ENCODE assay signal across 8 cellular contexts in genomic region chr3:14177580-14178246, GRCh38. TPM values are rescaled to one million over a fixed set of nuclear protein-coding genes. Genes with fewer than 3 reads are reported as not detected.
DNase-seq lines count a peak whose midpoint lies in the region; ATAC-seq and TF ChIP-seq lines count a peak whose summit lies in the region.

No MANE protein-coding gene starts in this region.

- TF ChIP-seq CTCF in MM.1S (IDR thresholded peaks at IDR 0.05; ENCODE audit: low read length) (no peak), tibial artery (IDR thresholded peaks at IDR 0.05) (no peak)

- H2AFZ ChIP-seq in MM.1S (ENCODE audit: low read length): peak overlapping the region; percentile 83

- H3K9me3 Mint-ChIP-seq in CD4-positive, alpha-beta memory T cell: peaks cover 0 to 6% (median 0%) of the 10 kb centered on the region in 8 donors
- no peaks in the 10 kb centered on the region for H3K9me3 Mint-ChIP-seq in central memory CD8-positive, alpha-beta T cell

- H3K27ac ChIP-seq in CD4-positive, alpha-beta memory T cell (ENCODE audit: low read depth, low read length): peak overlapping the region; percentile 97
- H3K27ac ChIP-seq in MM.1S (ENCODE audit: low read length) (peak overlapping the region; percentile 60; the same call in 1 of the 2 replicates), tibial artery (peak overlapping the region; percentile 99)

- peak in 1 of 5 donors; percentile 12 for DNase-seq in CD4-positive, alpha-beta memory T cell
- no peak for DNase-seq in MM.1S
- DNase-seq in central memory CD8-positive, alpha-beta T cell (ENCODE audit: low spot score in 2 of 2): no peak
- peak; percentile 39 for DNase-seq in medulla oblongata (ENCODE audit: extremely low spot score)
- DNase-seq in tibial artery: peak in 1 of 2 donors; percentile 37
- no peak for DNase-seq in SKM-1 treated with dmso at 0.1 percent for 144 hours (lab: John Stamatoyannopoulos, UW; ENCODE audit: unreplicated experiment)
- no peak for DNase-seq in AG20443 (ENCODE audit: low spot score)

- H3K9ac ChIP-seq in MM.1S (ENCODE audit: low read length): peak overlapping the region; percentile 85

- H3K4me3 ChIP-seq in CD4-positive, alpha-beta memory T cell (ENCODE audit: low read length in 2 of 2): peak overlapping the region; percentile 78 to 81
- H3K4me3 ChIP-seq in MM.1S (ENCODE audit: low read length): peak overlapping the region; percentile 87
- peak overlapping the region; percentile 93 for H3K4me3 ChIP-seq in tibial artery

- CTCF ChIA-PET in CD4-positive, alpha-beta memory T cell (lab: Charles Lee; ENCODE audit: partially characterized antibody): interaction anchor here (1.0 to 3.3 kb wide), 7 partner anchors 23 to 286 kb away, joined by 3 to 21 read pairs (median 8); partner anchors contain the start of genes CHCHD4 and TMEM43

- H3K27me3 ChIP-seq in CD4-positive, alpha-beta memory T cell (ENCODE audit: insufficient read depth, low read length): no peaks in the 10 kb centered on the region
- H3K27me3 ChIP-seq in MM.1S (replicated peaks; ENCODE audit: insufficient read depth, low read length) (no peaks in the 10 kb centered on the region), tibial artery (no peaks in the 10 kb centered on the region)

- H3F3A ChIP-seq in MM.1S (ENCODE audit: insufficient read depth, low read length): peaks cover 12% of the 10 kb centered on the region

- peaks cover 14% of the 10 kb centered on the region for H3K36me3 ChIP-seq in CD4-positive, alpha-beta memory T cell (ENCODE audit: insufficient read depth, low read length)
- H3K36me3 ChIP-seq in MM.1S (replicated peaks; ENCODE audit: insufficient read depth, low read length) (peaks cover 6% of the 10 kb centered on the region; the same call in 1 of the 2 replicates), tibial artery (peaks cover 15 to 20% (median 15%) of the 10 kb centered on the region in 3 donors)

- H3K4me1 ChIP-seq in CD4-positive, alpha-beta memory T cell (ENCODE audit: insufficient read depth, low read length): peaks cover 64% of the 10 kb centered on the region
- H3K4me1 ChIP-seq in MM.1S (ENCODE audit: low read length) (peaks cover 30% of the 10 kb centered on the region), tibial artery (peaks cover 0 to 40% (median 25%) of the 10 kb centered on the region in 4 donors)

- H3K27me3 Mint-ChIP-seq in CD4-positive, alpha-beta memory T cell: no peaks in the 10 kb centered on the region
- no peaks in the 10 kb centered on the region for H3K27me3 Mint-ChIP-seq in central memory CD8-positive, alpha-beta T cell

- H3K27ac Mint-ChIP-seq in CD4-positive, alpha-beta memory T cell: peak overlapping the region; percentile 93 to 100 (median 99)
- peak overlapping the region; percentile 100 for H3K27ac Mint-ChIP-seq in central memory CD8-positive, alpha-beta T cell (ENCODE audit: low read depth)

- H3K36me3 Mint-ChIP-seq in CD4-positive, alpha-beta memory T cell: peaks cover 16 to 41% of the 10 kb centered on the region in 2 donors
- peaks cover 41% of the 10 kb centered on the region for H3K36me3 Mint-ChIP-seq in central memory CD8-positive, alpha-beta T cell (ENCODE audit: insufficient read depth)

- POLR2A ChIA-PET in CD4-positive, alpha-beta memory T cell (lab: Charles Lee; ENCODE audit: partially characterized antibody): interaction anchor here (0.6 to 9.8 kb wide), 23 partner anchors 10 to 1515 kb away, joined by 3 to 270 read pairs (median 10); partner anchors contain the start of genes CCDC174, CHCHD4, NR2C2 and SLC6A6

- H3K4me2 ChIP-seq in MM.1S (ENCODE audit: low read depth, low read length): peak overlapping the region; percentile 95

- H3K9me2 ChIP-seq in MM.1S (replicated peaks; ENCODE audit: insufficient read depth, low read length): no peaks in the 10 kb centered on the region

- no peaks in the 10 kb centered on the region for H4K20me1 ChIP-seq in MM.1S (ENCODE audit: insufficient read depth, low read length)

- peaks cover 56 to 80% (median 64%) of the 10 kb centered on the region in 4 donors for H3K4me1 Mint-ChIP-seq in CD4-positive, alpha-beta memory T cell
- H3K4me1 Mint-ChIP-seq in central memory CD8-positive, alpha-beta T cell: peaks cover 69% of the 10 kb centered on the region

- intact Hi-C loops in CD4-positive, alpha-beta memory T cell (cut with micrococcal nuclease): loop anchor here (1.0 to 5.0 kb wide), 11 partner anchors 17 to 1337 kb away; partner anchors contain the start of genes CCDC174, CHCHD4, HDAC11 and MRPS25
- intact Hi-C loops in tibial artery (cut with DNase I; ENCODE audit: low total_unique reads): loop anchor here (2.0 to 5.0 kb wide), 3 partner anchors 35 to 280 kb away; partner anchors contain the start of genes CHCHD4 and TMEM43

- no peaks in the 10 kb centered on the region for H3K9me3 ChIP-seq in CD4-positive, alpha-beta memory T cell (ENCODE audit: control insufficient read depth in 1 of 2, low read length in 2 of 2)
- H3K9me3 ChIP-seq in MM.1S (replicated peaks; ENCODE audit: insufficient read depth, low read length) (no peaks in the 10 kb centered on the region), tibial artery (no peaks in the 10 kb centered on the region)

- ATAC-seq in GM21723 (IDR thresholded peaks at IDR 0.05; ENCODE audit: unreplicated experiment): peak; percentile 15
- ATAC-seq in central memory CD8-positive, alpha-beta T cell (replicated peaks; ENCODE audit: extremely low read depth, poor library complexity, severe bottlenecking): peak; percentile 5

- peak overlapping the region; percentile 92 to 99 (median 97) for H3K4me3 Mint-ChIP-seq in CD4-positive, alpha-beta memory T cell
- H3K4me3 Mint-ChIP-seq in central memory CD8-positive, alpha-beta T cell: peak overlapping the region; percentile 95

- peaks cover 74% of the 10 kb centered on the region for H3K79me2 ChIP-seq in MM.1S (ENCODE audit: low read length)

RNA-seq across cellular contexts. Expression of gene XPC, which starts 0.7 kb away (rescaled TPM):
- 100 to 1,000 TPM; 104 to 108 TPM for total RNA-seq in CD4-positive, alpha-beta memory T cell
- polyA plus RNA-seq in CD4-positive, alpha-beta memory T cell: 10 to 100 TPM; 32.9 to 57.5 TPM

RNA-seq across cellular contexts. Expression of gene LSM3, which starts 0.9 kb away (rescaled TPM):
- total RNA-seq in CD4-positive, alpha-beta memory T cell: 1 to 10 TPM; 7.2 to 8.2 TPM
- polyA plus RNA-seq in CD4-positive, alpha-beta memory T cell: 10 to 100 TPM; 22.1 to 30.7 TPM

RNA-seq across cellular contexts. Expression of gene TMEM43, which starts 52.9 kb away (rescaled TPM):
- total RNA-seq in CD4-positive, alpha-beta memory T cell: 10 to 100 TPM; 69.3 to 69.7 TPM
- 100 to 1,000 TPM in 1 of 2 donors, 10 to 100 TPM in 1; 83.8 to 143 TPM for polyA plus RNA-seq in CD4-positive, alpha-beta memory T cell

RNA-seq across cellular contexts. Expression of gene CHCHD4, which starts 53.0 kb away (rescaled TPM):
- total RNA-seq in CD4-positive, alpha-beta memory T cell: 1 to 10 TPM; 7.5 to 9.3 TPM
- polyA plus RNA-seq in CD4-positive, alpha-beta memory T cell: 10 to 100 TPM; 17.4 to 17.5 TPM
